In the genomic region with DNA sequence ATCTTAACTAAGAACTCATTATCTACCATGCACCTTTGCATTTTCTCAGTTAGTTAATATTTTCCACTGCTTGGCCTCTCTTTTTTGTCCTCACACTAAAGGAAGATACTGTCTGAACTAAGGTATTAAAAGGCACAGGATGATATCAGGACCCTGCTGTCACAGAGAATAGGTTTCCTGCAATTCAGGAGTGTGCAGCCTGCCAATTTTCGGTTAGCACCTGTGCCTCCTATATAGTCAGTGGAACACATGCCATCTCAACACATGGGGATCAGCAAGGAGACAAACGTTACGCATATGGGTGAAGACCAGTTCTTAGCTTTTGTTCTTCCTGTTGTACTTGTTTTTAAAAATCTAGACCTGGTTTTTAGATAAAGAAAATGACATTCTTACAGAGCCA, we compare ENCODE assay signal across 14 cellular contexts.
DNase-seq lines count a peak whose midpoint lies in the region; ATAC-seq lines count a peak whose summit lies in the region.
"Had no signal": no experiment of that assay in that cellular context is flagged by ENCODE, and none has a peak within 500 bp of the region (broad histone marks: within the 10 kb centered on the region; RNA-seq: fewer than 3 reads in every experiment).

No MANE protein-coding gene starts in this region.

- no peak overlapping the region for H3K4me3 ChIP-seq in Karpas-422 (ENCODE audit: low read length)
- H3K4me3 ChIP-seq: BLaER1 treated with 17β-estradiol and CSF1 and Interleukin-3, amounts not matched to agents 10 nM and 100 nM; GM23248; HAP-1 had no signal

- H3K36me3 ChIP-seq in Karpas-422 (ENCODE audit: insufficient read depth, low read length): no peaks in the 10 kb centered on the region
- H3K36me3 ChIP-seq: BLaER1 treated with 17β-estradiol and CSF1 and Interleukin-3, amounts not matched to agents 10 nM and 100 nM; HAP-1 had no signal

- H3K4me1 ChIP-seq in Karpas-422 (ENCODE audit: low read length): no peaks in the 10 kb centered on the region
- H3K4me1 ChIP-seq: BLaER1 treated with 17β-estradiol and CSF1 and Interleukin-3, amounts not matched to agents 10 nM and 100 nM; HAP-1 had no signal

- no peaks in the 10 kb centered on the region for H3K9me3 ChIP-seq in Karpas-422 (ENCODE audit: low read length)
- H3K9me3 ChIP-seq: BLaER1 treated with 17β-estradiol and CSF1 and Interleukin-3, amounts not matched to agents 10 nM and 100 nM; HAP-1 had no signal

- no peaks in the 10 kb centered on the region for H3K27me3 ChIP-seq in Karpas-422 (ENCODE audit: low read length)
- H3K27me3 ChIP-seq: BLaER1 treated with 17β-estradiol and CSF1 and Interleukin-3, amounts not matched to agents 10 nM and 100 nM had no signal

- H3K4me2 ChIP-seq in Karpas-422 (ENCODE audit: low read depth, low read length, poor library complexity, severe bottlenecking): no peak overlapping the region
- H3K4me2 ChIP-seq: BLaER1 treated with 17β-estradiol and CSF1 and Interleukin-3, amounts not matched to agents 10 nM and 100 nM had no signal

- H3K27ac ChIP-seq in Karpas-422 (ENCODE audit: low read length): no peak overlapping the region
- H3K27ac ChIP-seq: BLaER1 treated with 17β-estradiol and CSF1 and Interleukin-3, amounts not matched to agents 10 nM and 100 nM; GM23248; HL-60 had no signal

- H3K79me2 ChIP-seq in Karpas-422 (ENCODE audit: low read length): no peaks in the 10 kb centered on the region

- H2AFZ ChIP-seq in Karpas-422 (ENCODE audit: low read length): no peak overlapping the region
- H2AFZ ChIP-seq: GM23248 had no signal

- no peak for ATAC-seq in GM18907 (IDR thresholded peaks at IDR 0.05; ENCODE audit: unreplicated experiment)
- ATAC-seq: CD8-positive, alpha-beta T cell had no signal

- peak; percentile 65 for DNase-seq in COR-L47 (lab: John Stamatoyannopoulos, UW)
- peak; percentile 65 to 89 for DNase-seq in NCI-H2081 (lab: John Stamatoyannopoulos, UW)
- peak; percentile 87 for DNase-seq in NCI-H345 (lab: John Stamatoyannopoulos, UW)
- peak; percentile 89 to 93 for DNase-seq in cerebellar nuclear complex (lab: John Stamatoyannopoulos, UW)
- DNase-seq in activated effector memory CD4-positive, alpha-beta T cell treated with anti-CD3 and anti-CD28 coated beads, Interleukin-2, amount 50 U/mL, for 16 hours: no peak
- DNase-seq in Karpas-422: no peak
- DNase-seq: CD8-positive, alpha-beta T cell; DMS79; GF-D8; GM23248 had no signal

- no peaks in the 10 kb centered on the region for H4K20me1 ChIP-seq in Karpas-422 (ENCODE audit: insufficient read depth, low read depth, low read length)
- H4K20me1 ChIP-seq: BLaER1 treated with 17β-estradiol and CSF1 and Interleukin-3, amounts not matched to agents 10 nM and 100 nM had no signal

- no peaks in the 10 kb centered on the region for H3K9me2 ChIP-seq in Karpas-422 (replicated peaks; ENCODE audit: insufficient read depth, low read length)

- no peak overlapping the region for H3K9ac ChIP-seq in Karpas-422 (ENCODE audit: low read length)
- H3K9ac ChIP-seq: BLaER1 treated with 17β-estradiol and CSF1 and Interleukin-3, amounts not matched to agents 10 nM and 100 nM; GM23248 had no signal

Comparison
In these comparisons a context has a peak if more than half of its experiments do, and no peak if none do; other contexts are left out.
1. DNase-seq: peak in COR-L47 (single experiment), NCI-H2081 (2 of 2), NCI-H345 (single experiment) and cerebellar nuclear complex (2 of 2); none in activated effector memory CD4-positive, alpha-beta T cell treated with anti-CD3 and anti-CD28 coated beads, Interleukin-2, amount 50 U/mL, for 16 hours (single experiment) and Karpas-422 (single experiment).